In the genomic region with DNA sequence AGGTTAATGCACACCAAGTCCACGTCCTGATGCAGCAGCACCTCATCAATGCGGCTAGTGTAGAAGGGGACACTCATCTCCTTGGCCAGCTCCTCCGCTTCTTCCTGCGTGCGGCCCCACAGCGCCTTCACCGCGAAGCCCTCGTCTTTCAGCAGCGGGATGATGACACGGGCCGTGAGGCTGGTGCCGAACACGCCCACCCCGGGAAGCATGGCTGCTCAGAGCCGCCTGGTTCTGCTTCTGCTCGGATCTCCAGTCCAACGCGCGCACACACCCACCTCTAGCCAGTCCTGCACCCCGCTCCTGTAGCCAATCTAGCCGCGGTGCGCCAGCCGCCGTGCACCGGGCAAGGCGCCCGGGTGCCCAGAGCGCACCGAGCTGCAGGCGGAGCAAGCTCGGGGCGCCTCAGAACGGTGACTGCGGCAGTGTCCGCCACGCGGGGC, we compare ENCODE assay signal across 1 cellular context.
A peak's percentile ranks its signal among the peaks of the same experiment; 100 is the strongest.
TF ChIP-seq lines count a peak whose summit lies in the region.

No MANE protein-coding gene starts in this region.

TF ChIP-seq in HepG2, 621 proteins besides CTCF, POLR2A, EP300 and RAD21 (continued from another document):
- TF ChIP-seq, protein P1, sequence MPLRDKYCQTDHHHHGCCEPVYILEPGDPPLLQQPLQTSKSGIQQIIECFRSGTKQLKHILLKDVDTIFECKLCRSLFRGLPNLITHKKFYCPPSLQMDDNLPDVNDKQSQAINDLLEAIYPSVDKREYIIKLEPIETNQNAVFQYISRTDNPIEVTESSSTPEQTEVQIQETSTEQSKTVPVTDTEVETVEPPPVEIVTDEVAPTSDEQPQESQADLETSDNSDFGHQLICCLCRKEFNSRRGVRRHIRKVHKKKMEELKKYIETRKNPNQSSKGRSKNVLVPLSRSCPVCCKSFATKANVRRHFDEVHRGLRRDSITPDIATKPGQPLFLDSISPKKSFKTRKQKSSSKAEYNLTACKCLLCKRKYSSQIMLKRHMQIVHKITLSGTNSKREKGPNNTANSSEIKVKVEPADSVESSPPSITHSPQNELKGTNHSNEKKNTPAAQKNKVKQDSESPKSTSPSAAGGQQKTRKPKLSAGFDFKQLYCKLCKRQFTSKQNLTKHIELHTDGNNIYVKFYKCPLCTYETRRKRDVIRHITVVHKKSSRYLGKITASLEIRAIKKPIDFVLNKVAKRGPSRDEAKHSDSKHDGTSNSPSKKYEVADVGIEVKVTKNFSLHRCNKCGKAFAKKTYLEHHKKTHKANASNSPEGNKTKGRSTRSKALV (CRISPR knock-in tag; IDR thresholded peaks at IDR 0.05) = peak; percentile 100; the same call in 1 of the 2 replicates
- TF ChIP-seq MTF2 (CRISPR knock-in tag; IDR thresholded peaks at IDR 0.05; ENCODE audit: borderline replicate concordance) (0 out of 2 replicates have a peak, but pooled peaks have one; percentile 54), ZBTB20 (CRISPR knock-in tag; IDR thresholded peaks at IDR 0.05; ENCODE audit: borderline replicate concordance, low read depth) (no peak), ZIK1 (CRISPR knock-in tag; IDR thresholded peaks at IDR 0.05; ENCODE audit: borderline replicate concordance, low read depth) (0 out of 2 replicates have a peak, but pooled peaks have one; percentile 30), GPN1 (CRISPR knock-in tag; IDR thresholded peaks at IDR 0.05; ENCODE audit: borderline replicate concordance) (0 out of 2 replicates have a peak, but pooled peaks have one; percentile 25), ZNF678 (CRISPR knock-in tag; IDR thresholded peaks at IDR 0.05) (peak; percentile 83; the same call in 1 of the 2 replicates), MXI1 (IDR thresholded peaks at IDR 0.05; ENCODE audit: borderline replicate concordance, low read depth, low read length) (0 out of 3 replicates have a peak, but pooled peaks have one; percentile 21), NFYB (CRISPR knock-in tag; IDR thresholded peaks at IDR 0.05) (0 out of 2 replicates have a peak, but pooled peaks have one; percentile 15), ZSCAN12 (CRISPR knock-in tag; IDR thresholded peaks at IDR 0.05) (no peak), JARID2 (CRISPR knock-in tag; IDR thresholded peaks at IDR 0.05; ENCODE audit: insufficient replicate concordance) (no peak), MTA1 (CRISPR knock-in tag; IDR thresholded peaks at IDR 0.05; ENCODE audit: borderline replicate concordance) (0 out of 2 replicates have a peak, but pooled peaks have one; percentile 32)
- TF ChIP-seq, protein P2, sequence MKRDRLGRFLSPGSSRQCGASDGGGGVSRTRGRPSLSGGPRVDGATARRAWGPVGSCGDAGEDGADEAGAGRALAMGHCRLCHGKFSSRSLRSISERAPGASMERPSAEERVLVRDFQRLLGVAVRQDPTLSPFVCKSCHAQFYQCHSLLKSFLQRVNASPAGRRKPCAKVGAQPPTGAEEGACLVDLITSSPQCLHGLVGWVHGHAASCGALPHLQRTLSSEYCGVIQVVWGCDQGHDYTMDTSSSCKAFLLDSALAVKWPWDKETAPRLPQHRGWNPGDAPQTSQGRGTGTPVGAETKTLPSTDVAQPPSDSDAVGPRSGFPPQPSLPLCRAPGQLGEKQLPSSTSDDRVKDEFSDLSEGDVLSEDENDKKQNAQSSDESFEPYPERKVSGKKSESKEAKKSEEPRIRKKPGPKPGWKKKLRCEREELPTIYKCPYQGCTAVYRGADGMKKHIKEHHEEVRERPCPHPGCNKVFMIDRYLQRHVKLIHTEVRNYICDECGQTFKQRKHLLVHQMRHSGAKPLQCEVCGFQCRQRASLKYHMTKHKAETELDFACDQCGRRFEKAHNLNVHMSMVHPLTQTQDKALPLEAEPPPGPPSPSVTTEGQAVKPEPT (CRISPR knock-in tag; IDR thresholded peaks at IDR 0.05; ENCODE audit: low read depth) = 0 out of 2 replicates have a peak, but pooled peaks have one; percentile 55
- TF ChIP-seq, protein P3, sequence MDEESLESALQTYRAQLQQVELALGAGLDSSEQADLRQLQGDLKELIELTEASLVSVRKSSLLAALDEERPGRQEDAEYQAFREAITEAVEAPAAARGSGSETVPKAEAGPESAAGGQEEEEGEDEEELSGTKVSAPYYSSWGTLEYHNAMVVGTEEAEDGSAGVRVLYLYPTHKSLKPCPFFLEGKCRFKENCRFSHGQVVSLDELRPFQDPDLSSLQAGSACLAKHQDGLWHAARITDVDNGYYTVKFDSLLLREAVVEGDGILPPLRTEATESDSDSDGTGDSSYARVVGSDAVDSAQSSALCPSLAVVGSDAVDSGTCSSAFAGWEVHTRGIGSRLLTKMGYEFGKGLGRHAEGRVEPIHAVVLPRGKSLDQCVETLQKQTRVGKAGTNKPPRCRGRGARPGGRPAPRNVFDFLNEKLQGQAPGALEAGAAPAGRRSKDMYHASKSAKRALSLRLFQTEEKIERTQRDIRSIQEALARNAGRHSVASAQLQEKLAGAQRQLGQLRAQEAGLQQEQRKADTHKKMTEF (CRISPR knock-in tag; IDR thresholded peaks at IDR 0.05) = 0 out of 2 replicates have a peak, but pooled peaks have one; percentile 7
- TF ChIP-seq, protein P4, sequence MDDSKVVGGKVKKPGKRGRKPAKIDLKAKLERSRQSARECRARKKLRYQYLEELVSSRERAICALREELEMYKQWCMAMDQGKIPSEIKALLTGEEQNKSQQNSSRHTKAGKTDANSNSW (CRISPR knock-in tag; IDR thresholded peaks at IDR 0.05; ENCODE audit: borderline replicate concordance) = no peak
